Comparison of ENCODE assay signal across 8 cellular contexts in the genomic region with DNA sequence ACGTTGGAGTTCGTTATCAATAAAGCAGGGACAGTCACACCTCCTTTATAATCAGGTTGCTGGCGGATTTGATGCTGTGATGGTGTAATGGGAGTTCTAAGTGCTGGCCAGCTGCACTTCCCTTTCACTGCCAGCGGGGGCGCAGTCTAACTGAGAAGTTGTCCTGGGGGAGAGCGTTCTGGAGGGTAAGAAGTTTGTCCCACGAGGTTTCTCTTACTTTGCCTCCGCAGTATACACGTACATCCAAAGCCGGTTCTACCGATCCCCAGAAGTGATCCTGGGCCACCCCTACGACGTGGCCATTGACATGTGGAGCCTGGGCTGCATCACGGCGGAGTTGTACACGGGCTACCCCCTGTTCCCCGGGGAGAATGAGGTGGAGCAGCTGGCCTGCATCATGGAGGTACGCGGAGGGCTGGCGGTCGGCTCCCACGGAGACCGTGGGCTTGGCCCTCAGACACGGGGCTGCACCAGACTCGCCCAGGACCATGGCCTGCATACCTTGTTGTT. TPM values are rescaled to one million over a fixed set of nuclear protein-coding genes. Genes with fewer than 3 reads are reported as not detected.
DNase-seq lines count a peak whose midpoint lies in the region; ATAC-seq, FAIRE-seq and TF ChIP-seq lines count a peak whose summit lies in the region.

No MANE protein-coding gene starts in this region.

- peak overlapping the region; percentile 88 to 97; a peak in 3 of 4 replicates for H3K4me3 ChIP-seq in DND-41 (ENCODE audit: low read depth in 1 of 2, low read length in 2 of 2)
- peak overlapping the region; percentile 92 for H3K4me3 ChIP-seq in fibroblast of mammary gland (ENCODE audit: control insufficient read depth, low read depth, low read length)

- H3K36me3 Mint-ChIP-seq in natural killer cell: no peaks in the 10 kb centered on the region

- peak overlapping the region; percentile 86 for H3K4me2 ChIP-seq in DND-41 (ENCODE audit: insufficient read depth, low read length)

- H4K20me1 ChIP-seq in DND-41 (ENCODE audit: insufficient read depth, low read length): no peaks in the 10 kb centered on the region

- peak; percentile 71 for TF ChIP-seq RAD21 in Ishikawa (IDR thresholded peaks at IDR 0.05; ENCODE audit: low read depth)

- no peak for TF ChIP-seq EP300 in Ishikawa (IDR thresholded peaks at IDR 0.05; ENCODE audit: borderline replicate concordance)

- DNase-seq in DND-41 (peak; percentile 83), RCC 7860 (ENCODE audit: low spot score) (peak; percentile 78), fibroblast of mammary gland (ENCODE audit: low read depth) (peak; percentile 90), natural killer cell (peak; percentile 64)
- DNase-seq in activated T-helper 1 cell treated with anti-CD3 and anti-CD28 coated beads, Interleukin-2, amount 50 U/mL, for 16 hours (ENCODE audit: low read depth in 1 of 2, low spot score in 1 of 2): peak; percentile 52 to 57
- peak; percentile 56 to 83 (median 62) for DNase-seq in stimulated activated naive CD4-positive, alpha-beta T cell (lab: John Stamatoyannopoulos, UW)

- H3K27me3 Mint-ChIP-seq in natural killer cell (ENCODE audit: low read depth in 2 of 2): peaks cover 14 to 19% of the 10 kb centered on the region in 2 donors

- H3K4me3 Mint-ChIP-seq in natural killer cell: peak overlapping the region; percentile 99

- H3K27ac ChIP-seq in DND-41 (ENCODE audit: low read length): peak overlapping the region; percentile 82

- H3K9me3 Mint-ChIP-seq in natural killer cell: no peaks in the 10 kb centered on the region

- FAIRE-seq in RCC 7860 (lab: Jason Lieb, UNC): peak; percentile 70

- no peaks in the 10 kb centered on the region for H3K9me3 ChIP-seq in DND-41 (ENCODE audit: insufficient read depth, low read length, severe bottlenecking)

- H3K36me3 ChIP-seq in DND-41 (ENCODE audit: insufficient read depth, low read length): no peaks in the 10 kb centered on the region

- TF ChIP-seq CTCF in DND-41 (IDR thresholded peaks at IDR 0.05; ENCODE audit: borderline replicate concordance, extremely low read depth, low read length, poor library complexity, severe bottlenecking) (peak; percentile 99), fibroblast of mammary gland (conservative IDR thresholded peaks at IDR 0.05; ENCODE audit: control insufficient read depth, insufficient read depth, low read depth, low read length) (peak; percentile 95), natural killer cell (IDR thresholded peaks at IDR 0.05) (peak; percentile 98)

- peaks cover 17% of the 10 kb centered on the region for H3K4me1 ChIP-seq in DND-41 (ENCODE audit: insufficient read depth, low read length)

- H3K27ac Mint-ChIP-seq in natural killer cell: peak overlapping the region; percentile 81 to 87

- intact Hi-C loops in natural killer cell (cut with micrococcal nuclease): no loop called here

- H3K9ac ChIP-seq in DND-41 (ENCODE audit: low read depth, low read length): peak overlapping the region; percentile 71

- H3K79me2 ChIP-seq in DND-41 (ENCODE audit: insufficient read depth, low read length): peaks cover 10% of the 10 kb centered on the region; the same call in 1 of the 2 replicates

- ATAC-seq in DND-41 (ENCODE audit: insufficient read depth, low read depth) (peak; percentile 95), GM21529 (IDR thresholded peaks at IDR 0.05; ENCODE audit: unreplicated experiment) (peak; percentile 93), natural killer cell (peak; percentile 97 to 99 (median 98))

- peaks cover 16 to 17% of the 10 kb centered on the region in 2 donors for H3K4me1 Mint-ChIP-seq in natural killer cell

- no peaks in the 10 kb centered on the region for H3K27me3 ChIP-seq in DND-41 (ENCODE audit: insufficient read depth, low read length, poor library complexity)

- H2AFZ ChIP-seq in DND-41 (ENCODE audit: low read depth, low read length): peak overlapping the region; percentile 100

TF ChIP-seq in Ishikawa, 13 proteins besides CTCF, POLR2A, EP300 and RAD21:
- TF ChIP-seq, protein P1, sequence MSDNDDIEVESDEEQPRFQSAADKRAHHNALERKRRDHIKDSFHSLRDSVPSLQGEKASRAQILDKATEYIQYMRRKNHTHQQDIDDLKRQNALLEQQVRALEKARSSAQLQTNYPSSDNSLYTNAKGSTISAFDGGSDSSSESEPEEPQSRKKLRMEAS (IDR thresholded peaks at IDR 0.05): peak; percentile 90
- TF ChIP-seq CREB1 (IDR thresholded peaks at IDR 0.05; ENCODE audit: low read depth) (no peak), YY1 (IDR thresholded peaks at IDR 0.05; ENCODE audit: low read depth) (peak; percentile 33), CEBPB (IDR thresholded peaks at IDR 0.05) (peak; percentile 27; the same call in 1 of the 2 replicates), TAF1 (IDR thresholded peaks at IDR 0.05; ENCODE audit: low read depth) (peak; percentile 57; the same call in 1 of the 2 replicates), NFIC (IDR thresholded peaks at IDR 0.05) (no peak), EGR1 (IDR thresholded peaks at IDR 0.05) (no peak), TCF12 (IDR thresholded peaks at IDR 0.05; ENCODE audit: low read depth) (peak; percentile 57), ZBTB7A (IDR thresholded peaks at IDR 0.05; ENCODE audit: low read depth) (no peak), FOXM1 (IDR thresholded peaks at IDR 0.05; ENCODE audit: borderline replicate concordance, low read depth) (no peak), TEAD4 (IDR thresholded peaks at IDR 0.05) (no peak)
- TF ChIP-seq, protein P2, sequence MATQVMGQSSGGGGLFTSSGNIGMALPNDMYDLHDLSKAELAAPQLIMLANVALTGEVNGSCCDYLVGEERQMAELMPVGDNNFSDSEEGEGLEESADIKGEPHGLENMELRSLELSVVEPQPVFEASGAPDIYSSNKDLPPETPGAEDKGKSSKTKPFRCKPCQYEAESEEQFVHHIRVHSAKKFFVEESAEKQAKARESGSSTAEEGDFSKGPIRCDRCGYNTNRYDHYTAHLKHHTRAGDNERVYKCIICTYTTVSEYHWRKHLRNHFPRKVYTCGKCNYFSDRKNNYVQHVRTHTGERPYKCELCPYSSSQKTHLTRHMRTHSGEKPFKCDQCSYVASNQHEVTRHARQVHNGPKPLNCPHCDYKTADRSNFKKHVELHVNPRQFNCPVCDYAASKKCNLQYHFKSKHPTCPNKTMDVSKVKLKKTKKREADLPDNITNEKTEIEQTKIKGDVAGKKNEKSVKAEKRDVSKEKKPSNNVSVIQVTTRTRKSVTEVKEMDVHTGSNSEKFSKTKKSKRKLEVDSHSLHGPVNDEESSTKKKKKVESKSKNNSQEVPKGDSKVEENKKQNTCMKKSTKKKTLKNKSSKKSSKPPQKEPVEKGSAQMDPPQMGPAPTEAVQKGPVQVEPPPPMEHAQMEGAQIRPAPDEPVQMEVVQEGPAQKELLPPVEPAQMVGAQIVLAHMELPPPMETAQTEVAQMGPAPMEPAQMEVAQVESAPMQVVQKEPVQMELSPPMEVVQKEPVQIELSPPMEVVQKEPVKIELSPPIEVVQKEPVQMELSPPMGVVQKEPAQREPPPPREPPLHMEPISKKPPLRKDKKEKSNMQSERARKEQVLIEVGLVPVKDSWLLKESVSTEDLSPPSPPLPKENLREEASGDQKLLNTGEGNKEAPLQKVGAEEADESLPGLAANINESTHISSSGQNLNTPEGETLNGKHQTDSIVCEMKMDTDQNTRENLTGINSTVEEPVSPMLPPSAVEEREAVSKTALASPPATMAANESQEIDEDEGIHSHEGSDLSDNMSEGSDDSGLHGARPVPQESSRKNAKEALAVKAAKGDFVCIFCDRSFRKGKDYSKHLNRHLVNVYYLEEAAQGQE (IDR thresholded peaks at IDR 0.05; ENCODE audit: low read depth): no peak

RNA-seq across cellular contexts. Expression of a gene that starts 42.7 kb away (rescaled TPM):
- total RNA-seq in natural killer cell: 10 to 100 TPM; 11.3 to 15.3 (median 14.2) TPM

RNA-seq across cellular contexts. Expression of a gene that starts 44.1 kb away (rescaled TPM):
- under 1 TPM; 0.56 to 1.00 (median 0.58) TPM for total RNA-seq in natural killer cell

RNA-seq across cellular contexts. Expression of a gene that starts 44.2 kb away (rescaled TPM):
- total RNA-seq in natural killer cell: 100 to 1,000 TPM; 106 to 114 (median 109) TPM

Comparison
In these comparisons a context has a peak if more than half of its experiments do, and no peak if none do; other contexts are left out.
1. Peak in every context shown above with its lines: DNase-seq, ATAC-seq, H3K4me3 ChIP-seq and H3K27ac ChIP-seq.